ENCODE assay signal across 1 cellular context in the genomic region with DNA sequence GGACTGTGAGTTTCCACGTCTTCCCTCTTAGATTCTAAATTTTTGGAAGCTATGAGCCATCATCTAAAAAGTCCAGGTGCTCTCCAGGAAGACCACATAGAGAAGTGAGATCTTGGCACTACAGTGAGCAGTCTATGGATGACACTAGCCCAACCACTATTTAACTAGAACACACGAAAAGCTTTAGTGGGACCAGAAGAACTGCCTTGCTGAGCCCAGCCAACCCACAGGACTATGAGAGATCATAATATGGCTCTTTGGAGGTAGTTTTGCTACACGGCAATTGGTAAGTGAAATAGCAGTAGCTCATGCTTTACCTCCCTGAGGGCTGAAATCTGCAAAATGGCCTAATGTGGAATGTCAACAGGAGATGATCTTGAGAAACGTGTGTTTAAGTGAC.
A peak's percentile ranks its signal among the peaks of the same experiment; 100 is the strongest.
TF ChIP-seq lines count a peak whose summit lies in the region.

No MANE protein-coding gene starts in this region.

TF ChIP-seq in GM23338, 12 proteins besides CTCF, POLR2A, EP300 and RAD21 (continued from another document):
- TF ChIP-seq, protein P1, sequence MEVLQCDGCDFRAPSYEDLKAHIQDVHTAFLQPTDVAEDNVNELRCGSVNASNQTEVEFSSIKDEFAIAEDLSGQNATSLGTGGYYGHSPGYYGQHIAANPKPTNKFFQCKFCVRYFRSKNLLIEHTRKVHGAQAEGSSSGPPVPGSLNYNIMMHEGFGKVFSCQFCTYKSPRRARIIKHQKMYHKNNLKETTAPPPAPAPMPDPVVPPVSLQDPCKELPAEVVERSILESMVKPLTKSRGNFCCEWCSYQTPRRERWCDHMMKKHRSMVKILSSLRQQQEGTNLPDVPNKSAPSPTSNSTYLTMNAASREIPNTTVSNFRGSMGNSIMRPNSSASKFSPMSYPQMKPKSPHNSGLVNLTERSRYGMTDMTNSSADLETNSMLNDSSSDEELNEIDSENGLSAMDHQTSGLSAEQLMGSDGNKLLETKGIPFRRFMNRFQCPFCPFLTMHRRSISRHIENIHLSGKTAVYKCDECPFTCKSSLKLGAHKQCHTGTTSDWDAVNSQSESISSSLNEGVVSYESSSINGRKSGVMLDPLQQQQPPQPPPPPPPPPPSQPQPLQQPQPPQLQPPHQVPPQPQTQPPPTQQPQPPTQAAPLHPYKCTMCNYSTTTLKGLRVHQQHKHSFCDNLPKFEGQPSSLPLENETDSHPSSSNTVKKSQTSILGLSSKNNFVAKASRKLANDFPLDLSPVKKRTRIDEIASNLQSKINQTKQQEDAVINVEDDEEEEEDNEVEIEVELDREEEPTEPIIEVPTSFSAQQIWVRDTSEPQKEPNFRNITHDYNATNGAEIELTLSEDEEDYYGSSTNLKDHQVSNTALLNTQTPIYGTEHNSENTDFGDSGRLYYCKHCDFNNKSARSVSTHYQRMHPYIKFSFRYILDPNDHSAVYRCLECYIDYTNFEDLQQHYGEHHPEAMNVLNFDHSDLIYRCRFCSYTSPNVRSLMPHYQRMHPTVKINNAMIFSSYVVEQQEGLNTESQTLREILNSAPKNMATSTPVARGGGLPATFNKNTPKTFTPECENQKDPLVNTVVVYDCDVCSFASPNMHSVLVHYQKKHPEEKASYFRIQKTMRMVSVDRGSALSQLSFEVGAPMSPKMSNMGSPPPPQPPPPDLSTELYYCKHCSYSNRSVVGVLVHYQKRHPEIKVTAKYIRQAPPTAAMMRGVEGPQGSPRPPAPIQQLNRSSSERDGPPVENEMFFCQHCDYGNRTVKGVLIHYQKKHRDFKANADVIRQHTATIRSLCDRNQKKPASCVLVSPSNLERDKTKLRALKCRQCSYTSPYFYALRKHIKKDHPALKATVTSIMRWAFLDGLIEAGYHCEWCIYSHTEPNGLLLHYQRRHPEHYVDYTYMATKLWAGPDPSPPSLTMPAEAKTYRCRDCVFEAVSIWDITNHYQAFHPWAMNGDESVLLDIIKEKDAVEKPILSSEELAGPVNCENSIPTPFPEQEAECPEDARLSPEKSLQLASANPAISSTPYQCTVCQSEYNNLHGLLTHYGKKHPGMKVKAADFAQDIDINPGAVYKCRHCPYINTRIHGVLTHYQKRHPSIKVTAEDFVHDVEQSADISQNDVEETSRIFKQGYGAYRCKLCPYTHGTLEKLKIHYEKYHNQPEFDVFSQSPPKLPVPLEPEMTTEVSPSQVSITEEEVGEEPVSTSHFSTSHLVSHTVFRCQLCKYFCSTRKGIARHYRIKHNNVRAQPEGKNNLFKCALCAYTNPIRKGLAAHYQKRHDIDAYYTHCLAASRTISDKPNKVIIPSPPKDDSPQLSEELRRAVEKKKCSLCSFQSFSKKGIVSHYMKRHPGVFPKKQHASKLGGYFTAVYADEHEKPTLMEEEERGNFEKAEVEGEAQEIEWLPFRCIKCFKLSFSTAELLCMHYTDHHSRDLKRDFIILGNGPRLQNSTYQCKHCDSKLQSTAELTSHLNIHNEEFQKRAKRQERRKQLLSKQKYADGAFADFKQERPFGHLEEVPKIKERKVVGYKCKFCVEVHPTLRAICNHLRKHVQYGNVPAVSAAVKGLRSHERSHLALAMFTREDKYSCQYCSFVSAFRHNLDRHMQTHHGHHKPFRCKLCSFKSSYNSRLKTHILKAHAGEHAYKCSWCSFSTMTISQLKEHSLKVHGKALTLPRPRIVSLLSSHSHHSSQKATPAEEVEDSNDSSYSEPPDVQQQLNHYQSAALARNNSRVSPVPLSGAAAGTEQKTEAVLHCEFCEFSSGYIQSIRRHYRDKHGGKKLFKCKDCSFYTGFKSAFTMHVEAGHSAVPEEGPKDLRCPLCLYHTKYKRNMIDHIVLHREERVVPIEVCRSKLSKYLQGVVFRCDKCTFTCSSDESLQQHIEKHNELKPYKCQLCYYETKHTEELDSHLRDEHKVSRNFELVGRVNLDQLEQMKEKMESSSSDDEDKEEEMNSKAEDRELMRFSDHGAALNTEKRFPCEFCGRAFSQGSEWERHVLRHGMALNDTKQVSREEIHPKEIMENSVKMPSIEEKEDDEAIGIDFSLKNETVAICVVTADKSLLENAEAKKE (CRISPR knock-in tag; IDR thresholded peaks at IDR 0.05), result no peak
- TF ChIP-seq POLR2AphosphoS5 (IDR thresholded peaks at IDR 0.05; ENCODE audit: low read depth) (no peak), ZNF331 (CRISPR knock-in tag; IDR thresholded peaks at IDR 0.05; ENCODE audit: low read depth) (peak; percentile 92)
